ENCODE assay signal across 22 cellular contexts in genomic region chr1:22536506-22536905, GRCh38. TPM values are rescaled to one million over a fixed set of nuclear protein-coding genes. Genes with fewer than 3 reads are reported as not detected.
"Had no signal": no experiment of that assay in that cellular context is flagged by ENCODE, and none has a peak within 500 bp of the region (broad histone marks: within the 10 kb centered on the region; RNA-seq: fewer than 3 reads in every experiment).

No MANE protein-coding gene starts in this region.

- DNase-seq: activated CD4-positive, alpha-beta T cell treated with anti-CD3 and anti-CD28 coated beads for 48 hours; activated CD8-positive, alpha-beta memory T cell treated with anti-CD3 and anti-CD28 coated beads, Interleukin-2, amount 50 U/mL, for 48 hours; activated CD8-positive, alpha-beta T cell treated with anti-CD3 and anti-CD28 coated beads, Interleukin-2, amount 10 ng/mL, durations not matched to agents 7 days and 5 days; activated naive CD8-positive, alpha-beta T cell treated with anti-CD3 and anti-CD28 coated beads, Interleukin-2, amount 10 ng/mL, durations not matched to agents 7 days and 5 days; activated T-cell treated with anti-CD3 and anti-CD28 coated beads, Interleukin-2, amount 50 U/mL, for 72 hours; endodermal cell; foreskin keratinocyte; head of caudate nucleus; immature natural killer cell; midbrain; naive thymus-derived CD4-positive, alpha-beta T cell; retina; stimulated activated CD4-positive, alpha-beta T cell treated with anti-CD3 and anti-CD28 coated beads, Interleukin-4, amount 100 ng/mL, for 24 hours; stimulated activated naive CD4-positive, alpha-beta T cell; T-helper 2 cell had no signal

- ATAC-seq: activated CD8-positive, alpha-beta T cell treated with anti-CD3 and anti-CD28 coated beads, Interleukin-2, amount 10 ng/mL, durations not matched to agents 7 days and 5 days; activated T-cell treated with anti-CD3 and anti-CD28 coated beads, Interleukin-2, amount 50 U/mL, for 72 hours; foreskin keratinocyte; naive thymus-derived CD4-positive, alpha-beta T cell; WTC11 had no signal

- H3K27me3 ChIP-seq: foreskin keratinocyte had no signal

- H3K4me3 ChIP-seq: lung, skin epidermis had no signal

- FAIRE-seq: TTC549 had no signal

RNA-seq across cellular contexts. Expression of gene EPHA8, which starts 26.8 kb away (rescaled TPM):
- total RNA-seq: activated CD8-positive, alpha-beta T cell treated with anti-CD3 and anti-CD28 coated beads, Interleukin-2, amount 10 ng/mL, durations not matched to agents 7 days and 5 days; activated naive CD8-positive, alpha-beta T cell treated with anti-CD3 and anti-CD28 coated beads, Interleukin-2, amount 10 ng/mL, durations not matched to agents 7 days and 5 days; activated T-cell treated with anti-CD3 and anti-CD28 coated beads, Interleukin-2, amount 50 U/mL, for 72 hours; chondrocyte; dermis microvascular lymphatic vessel endothelial cell; epithelial cell of proximal tubule; foreskin keratinocyte; lung; naive thymus-derived CD4-positive, alpha-beta T cell had no signal
